ENCODE assay signal across 20 cellular contexts in the genomic region with DNA sequence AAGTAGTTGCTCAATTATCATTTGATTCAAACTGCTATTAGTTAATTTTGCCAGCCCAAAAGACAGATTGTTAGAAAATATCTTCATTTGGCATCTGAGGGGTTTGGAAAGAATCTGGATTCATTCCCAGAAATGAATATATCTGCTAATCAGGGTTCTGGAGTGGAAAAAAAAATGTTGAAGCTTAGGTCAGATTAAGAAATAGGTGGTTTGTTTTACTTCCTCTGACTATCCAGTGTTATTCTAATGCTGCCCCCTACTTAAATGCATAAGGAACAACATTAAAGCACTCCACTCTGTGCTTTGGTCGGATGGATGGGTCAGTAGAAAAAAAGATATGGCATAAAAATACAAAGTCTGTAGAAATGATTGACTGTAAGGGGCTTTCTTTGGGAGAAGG.
A peak's percentile ranks its signal among the peaks of the same experiment; 100 is the strongest.
DNase-seq lines count a peak whose midpoint lies in the region; ATAC-seq and TF ChIP-seq lines count a peak whose summit lies in the region.
"Had no signal": no experiment of that assay in that cellular context is flagged by ENCODE, and none has a peak within 500 bp of the region (broad histone marks: within the 10 kb centered on the region; RNA-seq: fewer than 3 reads in every experiment).

No MANE protein-coding gene starts in this region.

- H3K4me1 ChIP-seq in foreskin keratinocyte (no peaks in the 10 kb centered on the region), testis (no peaks in the 10 kb centered on the region)
- H3K4me1 ChIP-seq: uterus had no signal

- DNase-seq in AG09319 (ENCODE audit: extremely low read depth, low read depth) (no peak), M059J (ENCODE audit: low read depth) (peak; percentile 70), cardiac fibroblast (ENCODE audit: low read depth in 2 of 2) (peak; percentile 51 to 73), foreskin keratinocyte (no peak), testis (no peak)
- no peak for DNase-seq in activated CD4-positive, alpha-beta T cell treated with anti-CD3 and anti-CD28 coated beads, Interleukin-2, amount 10 ng/mL, durations not matched to agents 7 days and 5 days
- DNase-seq in stimulated activated CD4-positive, alpha-beta T cell treated with anti-CD3 and anti-CD28 coated beads, Interleukin-4, amount 100 ng/mL, for 1 hour: no peak
- DNase-seq: activated CD4-positive, alpha-beta T cell treated with anti-CD3 and anti-CD28 coated beads, Interleukin-2, amount 50 U/mL, for 1 hour; activated naive CD4-positive, alpha-beta T cell treated with anti-CD3 and anti-CD28 coated beads for 36 hours; CD8-positive, alpha-beta memory T cell; DND-41; effector CD4-positive, alpha-beta T cell; KG1; left ventricle myocardium superior; NCI-H1105 treated with DMSO at 0.1 percent for 48 hours; NCI-H774; occipital lobe; stimulated activated CD4-positive, alpha-beta T cell treated with anti-CD3 and anti-CD28 coated beads, Interleukin-2, amount 100 ng/mL, for 24 hours; uterus had no signal

- POLR2A ChIA-PET in activated CD4-positive, alpha-beta T cell treated with anti-CD3 and anti-CD28 coated beads, Interleukin-2, amount 10 ng/mL, durations not matched to agents 7 days and 5 days (lab: Charles Lee): no interaction called here

- H3K36me3 Mint-ChIP-seq in activated CD4-positive, alpha-beta T cell treated with anti-CD3 and anti-CD28 coated beads, Interleukin-2, amount 10 ng/mL, durations not matched to agents 7 days and 5 days (ENCODE audit: low read depth): no peaks in the 10 kb centered on the region
- H3K36me3 Mint-ChIP-seq: CD8-positive, alpha-beta memory T cell had no signal

- H3K27ac ChIP-seq in foreskin keratinocyte: no peak overlapping the region
- no peak overlapping the region for H3K27ac ChIP-seq in testis
- H3K27ac ChIP-seq: uterus had no signal

- no peaks in the 10 kb centered on the region for H3K36me3 ChIP-seq in testis (ENCODE audit: low read depth, missing control alignments)
- H3K36me3 ChIP-seq: uterus had no signal

- H3K9me3 Mint-ChIP-seq in activated CD4-positive, alpha-beta T cell treated with anti-CD3 and anti-CD28 coated beads, Interleukin-2, amount 10 ng/mL, durations not matched to agents 7 days and 5 days: no peaks in the 10 kb centered on the region
- H3K9me3 Mint-ChIP-seq: activated naive CD4-positive, alpha-beta T cell treated with anti-CD3 and anti-CD28 coated beads for 36 hours had no signal

- H3K4me1 Mint-ChIP-seq in activated CD4-positive, alpha-beta T cell treated with anti-CD3 and anti-CD28 coated beads, Interleukin-2, amount 10 ng/mL, durations not matched to agents 7 days and 5 days: no peaks in the 10 kb centered on the region
- H3K4me1 Mint-ChIP-seq: CD8-positive, alpha-beta memory T cell had no signal

- CTCF ChIA-PET in activated CD4-positive, alpha-beta T cell treated with anti-CD3 and anti-CD28 coated beads, Interleukin-2, amount 10 ng/mL, durations not matched to agents 7 days and 5 days (lab: Charles Lee): no interaction called here

- TF ChIP-seq CTCF in AG09319 (IDR thresholded peaks at IDR 0.05; ENCODE audit: low read depth, low read length) (peak; percentile 16), cardiac fibroblast (IDR thresholded peaks at IDR 0.05; ENCODE audit: low read depth, low read length) (no peak), foreskin keratinocyte (conservative IDR thresholded peaks at IDR 0.05) (peak; percentile 5), testis (IDR thresholded peaks at IDR 0.05) (no peak)

- H3K27me3 ChIP-seq in foreskin keratinocyte (no peaks in the 10 kb centered on the region), testis (no peaks in the 10 kb centered on the region)
- H3K27me3 ChIP-seq: uterus had no signal

- no peaks in the 10 kb centered on the region for H3K27me3 Mint-ChIP-seq in activated CD4-positive, alpha-beta T cell treated with anti-CD3 and anti-CD28 coated beads, Interleukin-2, amount 10 ng/mL, durations not matched to agents 7 days and 5 days

- 73 to 75% methylated on average over 1 of the region's 1 CpG for WGBS in testis, 2 donors

- no peak for TF ChIP-seq POLR2A in testis (IDR thresholded peaks at IDR 0.05)

- intact Hi-C loops in testis (cut with DNase I; ENCODE audit: low total_unique reads): no loop called here

- ATAC-seq in foreskin keratinocyte: no peak
- no peak for ATAC-seq in GM21737 (IDR thresholded peaks at IDR 0.05; ENCODE audit: unreplicated experiment)
- ATAC-seq: left ventricle myocardium superior had no signal

- no peak overlapping the region for H3K4me3 ChIP-seq in cardiac fibroblast (replicated peaks in 1 of 2; ENCODE audit: low read depth in 2 of 2, low read length in 2 of 2)
- H3K4me3 ChIP-seq in testis: no peak overlapping the region
- H3K4me3 ChIP-seq: uterus had no signal

- no peak overlapping the region for H3K27ac Mint-ChIP-seq in activated CD4-positive, alpha-beta T cell treated with anti-CD3 and anti-CD28 coated beads, Interleukin-2, amount 10 ng/mL, durations not matched to agents 7 days and 5 days
- H3K27ac Mint-ChIP-seq: activated naive CD4-positive, alpha-beta T cell treated with anti-CD3 and anti-CD28 coated beads for 36 hours had no signal

- H3K9me3 ChIP-seq in testis: no peaks in the 10 kb centered on the region
- H3K9me3 ChIP-seq: uterus had no signal

- no peak overlapping the region for H3K4me3 Mint-ChIP-seq in activated CD4-positive, alpha-beta T cell treated with anti-CD3 and anti-CD28 coated beads, Interleukin-2, amount 10 ng/mL, durations not matched to agents 7 days and 5 days
- H3K4me3 Mint-ChIP-seq: activated naive CD4-positive, alpha-beta T cell treated with anti-CD3 and anti-CD28 coated beads for 36 hours; CD8-positive, alpha-beta memory T cell had no signal

Comparison
In these comparisons a context has a peak if more than half of its experiments do, and no peak if none do; other contexts are left out.
1. DNase-seq: peak in M059J (single experiment) and cardiac fibroblast (2 of 2); none in AG09319 (single experiment), foreskin keratinocyte (0 of 2), testis (single experiment), activated CD4-positive, alpha-beta T cell treated with anti-CD3 and anti-CD28 coated beads, Interleukin-2, amount 10 ng/mL, durations not matched to agents 7 days and 5 days (single experiment) and stimulated activated CD4-positive, alpha-beta T cell treated with anti-CD3 and anti-CD28 coated beads, Interleukin-4, amount 100 ng/mL, for 1 hour (single experiment).
2. CTCF ChIP-seq: peak in AG09319 (single experiment) and foreskin keratinocyte (single experiment); none in cardiac fibroblast (single experiment) and testis (0 of 3).